Comparison of ENCODE assay signal across 1 cellular context in genomic region chr1:2050482-2050792, GRCh38.
TF ChIP-seq lines count a peak whose summit lies in the region.

No MANE protein-coding gene starts in this region.

TF ChIP-seq in WTC11, 78 proteins besides CTCF, POLR2A, EP300 and RAD21 (continued from another document):
- TF ChIP-seq ATF6 (CRISPR knock-in tag; IDR thresholded peaks at IDR 0.05) = no peak
- peak; percentile 46; the same call in 1 of the 2 replicates for TF ChIP-seq E2F4 (CRISPR knock-in tag; IDR thresholded peaks at IDR 0.05; ENCODE audit: borderline replicate concordance, low read depth)
- TF ChIP-seq MLX (CRISPR knock-in tag; IDR thresholded peaks at IDR 0.05) = no peak
- no peak for TF ChIP-seq GABPB1 (CRISPR knock-in tag; IDR thresholded peaks at IDR 0.05)
- TF ChIP-seq PREB (CRISPR knock-in tag; IDR thresholded peaks at IDR 0.05; ENCODE audit: borderline replicate concordance) = no peak
TF ChIP-seq in WTC11: peak in this region for 6.
